In genomic region chr1:23574265-23574754, GRCh38 we compare ENCODE assay signal across 15 cellular contexts. TPM values are rescaled to one million over a fixed set of nuclear protein-coding genes. Genes with fewer than 3 reads are reported as not detected.
A peak's percentile ranks its signal among the peaks of the same experiment; 100 is the strongest.
DNase-seq lines count a peak whose midpoint lies in the region; ATAC-seq and TF ChIP-seq lines count a peak whose summit lies in the region.
"Had no signal": no experiment of that assay in that cellular context is flagged by ENCODE, and none has a peak within 500 bp of the region (broad histone marks: within the 10 kb centered on the region; RNA-seq: fewer than 3 reads in every experiment).

No MANE protein-coding gene starts in this region.

- H3K36me3 Mint-ChIP-seq in naive thymus-derived CD8-positive, alpha-beta T cell: peaks cover 0 to 2% (median 0%) of the 10 kb centered on the region in 3 donors
- H3K36me3 Mint-ChIP-seq in naive thymus-derived CD4-positive, alpha-beta T cell: no peaks in the 10 kb centered on the region
- H3K36me3 Mint-ChIP-seq in CD4-positive, alpha-beta T cell (ENCODE audit: low read depth): no peaks in the 10 kb centered on the region

- TF ChIP-seq CTCF in GM12865 (IDR thresholded peaks at IDR 0.05; ENCODE audit: insufficient read depth, low read depth, low read length, missing control alignments): no peak
- no peak for TF ChIP-seq CTCF in OCI-LY1 (IDR thresholded peaks at IDR 0.05; ENCODE audit: low read length)
- no peak for TF ChIP-seq CTCF in CD4-positive, alpha-beta T cell (IDR thresholded peaks at IDR 0.05)

- H3K4me3 ChIP-seq in GM12865 (ENCODE audit: low read depth, low read length) (no peak overlapping the region), OCI-LY1 (ENCODE audit: low read depth, low read length, poor library complexity, severe bottlenecking) (no peak overlapping the region)
- H3K4me3 ChIP-seq in naive thymus-derived CD4-positive, alpha-beta T cell (ENCODE audit: low read length): no peak overlapping the region

- H3K27me3 ChIP-seq in OCI-LY1 (ENCODE audit: insufficient read depth, low read length): no peaks in the 10 kb centered on the region
- H3K27me3 ChIP-seq in naive thymus-derived CD4-positive, alpha-beta T cell (ENCODE audit: control insufficient read depth in 2 of 2, insufficient read depth in 2 of 2, low read length in 2 of 2): no peaks in the 10 kb centered on the region
- H3K27me3 ChIP-seq in CD4-positive, alpha-beta T cell (ENCODE audit: control insufficient read depth, insufficient read depth, low read length): peaks cover 2% of the 10 kb centered on the region

- H3K79me2 ChIP-seq in OCI-LY1 (ENCODE audit: insufficient read depth, low read length): no peaks in the 10 kb centered on the region

- H3K4me1 ChIP-seq in OCI-LY1 (ENCODE audit: insufficient read depth, low read length, severe bottlenecking): peaks cover 58% of the 10 kb centered on the region
- peaks cover 6 to 29% of the 10 kb centered on the region in 2 donors for H3K4me1 ChIP-seq in naive thymus-derived CD4-positive, alpha-beta T cell (ENCODE audit: control insufficient read depth in 2 of 2, insufficient read depth in 2 of 2, low read length in 2 of 2)

- H3K36me3 ChIP-seq in OCI-LY1 (ENCODE audit: insufficient read depth, low read length): no peaks in the 10 kb centered on the region
- no peaks in the 10 kb centered on the region for H3K36me3 ChIP-seq in naive thymus-derived CD4-positive, alpha-beta T cell (ENCODE audit: control insufficient read depth in 2 of 3, insufficient read depth in 3 of 3, low read length in 3 of 3)

- peak overlapping the region in 1 of 10 donors; percentile 29 for H3K4me3 Mint-ChIP-seq in naive thymus-derived CD8-positive, alpha-beta T cell
- H3K4me3 Mint-ChIP-seq in naive thymus-derived CD4-positive, alpha-beta T cell: no peak overlapping the region
- H3K4me3 Mint-ChIP-seq in CD4-positive, alpha-beta T cell: no peak overlapping the region
- H3K4me3 Mint-ChIP-seq: activated T-cell treated with anti-CD3 and anti-CD28 coated beads, Interleukin-2, amount 50 U/mL, for 24 hours had no signal

- intact Hi-C loops in naive thymus-derived CD4-positive, alpha-beta T cell (cut with micrococcal nuclease): no loop called here
- intact Hi-C loops in CD4-positive, alpha-beta T cell (cut with DNase I, micrococcal nuclease): no loop called here

- H4K20me1 ChIP-seq in OCI-LY1 (ENCODE audit: insufficient read depth, low read length): no peaks in the 10 kb centered on the region

- H3K9me3 ChIP-seq in OCI-LY1 (ENCODE audit: low read length): no peaks in the 10 kb centered on the region
- no peaks in the 10 kb centered on the region for H3K9me3 ChIP-seq in naive thymus-derived CD4-positive, alpha-beta T cell (ENCODE audit: control insufficient read depth in 2 of 3, low read length in 3 of 3)
- no peaks in the 10 kb centered on the region for H3K9me3 ChIP-seq in CD4-positive, alpha-beta T cell (ENCODE audit: control insufficient read depth, low read length)

- peak overlapping the region; percentile 93 for H3K27ac ChIP-seq in OCI-LY1 (ENCODE audit: low read depth, low read length, poor library complexity, severe bottlenecking)
- no peak overlapping the region for H3K27ac ChIP-seq in naive thymus-derived CD4-positive, alpha-beta T cell (ENCODE audit: low read depth, low read length)
- H3K27ac ChIP-seq in CD4-positive, alpha-beta T cell (ENCODE audit: low read depth, low read length): no peak overlapping the region

- no peak overlapping the region for H2AFZ ChIP-seq in OCI-LY1 (ENCODE audit: low read length)

- H3K4me1 Mint-ChIP-seq in naive thymus-derived CD8-positive, alpha-beta T cell: peaks cover 22 to 61% (median 59%) of the 10 kb centered on the region in 4 donors
- peaks cover 12 to 61% (median 44%) of the 10 kb centered on the region in 7 donors for H3K4me1 Mint-ChIP-seq in naive thymus-derived CD4-positive, alpha-beta T cell
- H3K4me1 Mint-ChIP-seq in CD4-positive, alpha-beta T cell (ENCODE audit: low read depth): peaks cover 41% of the 10 kb centered on the region

- H3K4me2 ChIP-seq in OCI-LY1 (ENCODE audit: low read length): peak overlapping the region; percentile 71; the same call in 1 of the 2 replicates

- H3K9ac ChIP-seq in OCI-LY1 (ENCODE audit: low read length): peak overlapping the region; percentile 68; the same call in 1 of the 2 replicates

- no peaks in the 10 kb centered on the region for H3K9me3 Mint-ChIP-seq in naive thymus-derived CD8-positive, alpha-beta T cell
- H3K9me3 Mint-ChIP-seq in naive thymus-derived CD4-positive, alpha-beta T cell: peaks cover 0 to 3% (median 0%) of the 10 kb centered on the region in 11 donors
- no peaks in the 10 kb centered on the region for H3K9me3 Mint-ChIP-seq in CD4-positive, alpha-beta T cell
- H3K9me3 Mint-ChIP-seq: activated T-cell treated with anti-CD3 and anti-CD28 coated beads, Interleukin-2, amount 50 U/mL, for 24 hours had no signal

- H3F3A ChIP-seq in OCI-LY1 (ENCODE audit: insufficient read depth, low read length): peaks cover 5% of the 10 kb centered on the region; the same call in 1 of the 2 replicates

- POLR2A ChIA-PET in naive thymus-derived CD8-positive, alpha-beta T cell (lab: Charles Lee): interaction anchor here (0.6 to 9.1 kb wide), 6 partner anchors 9 to 256 kb away, joined by 5 to 65 read pairs (median 28); partner anchors contain the start of gene ID3
- POLR2A ChIA-PET in naive thymus-derived CD4-positive, alpha-beta T cell (lab: Charles Lee): interaction anchor here (0.6 to 57.7 kb wide), 5 partner anchors 15 to 1414 kb away, joined by 3 to 1267 read pairs (median 4); partner anchors contain the start of gene ID3
- POLR2A ChIA-PET in CD4-positive, alpha-beta T cell (lab: Charles Lee): interaction anchor here (0.5 to 2.0 kb wide), 3 partner anchors 11 to 48 kb away, joined by 4 to 5 read pairs (median 4); no protein-coding TSS in a partner anchor

- peak; percentile 90 for DNase-seq in GM12865 (ENCODE audit: low read depth)
- DNase-seq in naive thymus-derived CD8-positive, alpha-beta T cell: peak in 2 of 10 donors; percentile 16 to 34
- no peak for DNase-seq in naive thymus-derived CD4-positive, alpha-beta T cell
- no peak for DNase-seq in activated CD4-positive, alpha-beta T cell treated with anti-CD3 and anti-CD28 coated beads for 1 hour
- DNase-seq in activated CD4-positive, alpha-beta T cell treated with anti-CD3 and anti-CD28 coated beads, Interleukin-2, amount 50 U/mL, for 4 hours: no peak
- DNase-seq in CD4-positive, alpha-beta T cell: no peak
- DNase-seq: activated T-cell treated with anti-CD3 and anti-CD28 coated beads, Interleukin-2, amount 50 U/mL, for 24 hours; effector CD4-positive, alpha-beta T cell; foreskin fibroblast; NCI-H2171 treated with DMSO at 0.1 percent for 48 hours; retina; stimulated activated CD4-positive, alpha-beta T cell treated with anti-CD3 and anti-CD28 coated beads, Interleukin-4, amount 100 ng/mL, for 24 hours; stimulated activated naive CD4-positive, alpha-beta T cell had no signal

- no peaks in the 10 kb centered on the region for H3K9me2 ChIP-seq in OCI-LY1 (ENCODE audit: low read depth, low read length)

- CTCF ChIA-PET in naive thymus-derived CD4-positive, alpha-beta T cell (lab: Charles Lee): no interaction called here
- CTCF ChIA-PET in CD4-positive, alpha-beta T cell (lab: Charles Lee): no interaction called here

- H3K27me3 Mint-ChIP-seq in naive thymus-derived CD8-positive, alpha-beta T cell: peaks cover 0 to 1% (median 0%) of the 10 kb centered on the region in 5 donors
- H3K27me3 Mint-ChIP-seq in naive thymus-derived CD4-positive, alpha-beta T cell: peaks cover 0 to 18% (median 0%) of the 10 kb centered on the region in 5 donors
- H3K27me3 Mint-ChIP-seq in CD4-positive, alpha-beta T cell: no peaks in the 10 kb centered on the region

- H3K27ac Mint-ChIP-seq in naive thymus-derived CD8-positive, alpha-beta T cell: peak overlapping the region in 9 of 10 donors; percentile 54 to 87 (median 70)
- peak overlapping the region in 4 of 9 donors; percentile 5 to 78 (median 53) for H3K27ac Mint-ChIP-seq in naive thymus-derived CD4-positive, alpha-beta T cell
- H3K27ac Mint-ChIP-seq in CD4-positive, alpha-beta T cell: no peak overlapping the region
- H3K27ac Mint-ChIP-seq: activated T-cell treated with anti-CD3 and anti-CD28 coated beads, Interleukin-2, amount 50 U/mL, for 24 hours had no signal

- peak; percentile 46 for ATAC-seq in GM21825 (IDR thresholded peaks at IDR 0.05; ENCODE audit: unreplicated experiment)
- ATAC-seq in naive thymus-derived CD8-positive, alpha-beta T cell: peak; percentile 15 to 70
- no peak for ATAC-seq in naive thymus-derived CD4-positive, alpha-beta T cell
- no peak for ATAC-seq in CD4-positive, alpha-beta T cell (ENCODE audit: poor library complexity)

RNA-seq across cellular contexts. Expression of gene ID3, which starts 15.0 kb away (rescaled TPM):
- 10 to 100 TPM; 60.9 to 64.8 TPM for total RNA-seq in naive thymus-derived CD8-positive, alpha-beta T cell
- 1 to 10 TPM; 2.7 to 10.0 (median 4.6) TPM for polyA plus RNA-seq in naive thymus-derived CD8-positive, alpha-beta T cell
- total RNA-seq in naive thymus-derived CD4-positive, alpha-beta T cell: 10 to 100 TPM; 14.8 to 89.4 (median 34.1) TPM
- 10 to 100 TPM; 13.0 to 28.3 TPM for polyA plus RNA-seq in naive thymus-derived CD4-positive, alpha-beta T cell
- 10 to 100 TPM; 89.8 to 90.4 TPM for total RNA-seq in CD4-positive, alpha-beta T cell

RNA-seq across cellular contexts. Expression of gene E2F2, which starts 43.3 kb away (rescaled TPM):
- total RNA-seq in naive thymus-derived CD8-positive, alpha-beta T cell: under 1 TPM; 0.10 to 0.14 TPM
- polyA plus RNA-seq in naive thymus-derived CD8-positive, alpha-beta T cell: under 1 TPM in 2 of 3 donors, not detected in 1; 0.05 to 0.14 TPM
- 10 to 100 TPM in 1 of 5 experiments, 1 to 10 TPM in 1, under 1 TPM in 2, not detected in 1; 0.14 to 65.7 (median 2.5) TPM for total RNA-seq in naive thymus-derived CD4-positive, alpha-beta T cell
- not detected for polyA plus RNA-seq in naive thymus-derived CD4-positive, alpha-beta T cell
- under 1 TPM; 0.50 to 0.69 TPM for total RNA-seq in CD4-positive, alpha-beta T cell

Comparison
In these comparisons a context has a peak if more than half of its experiments do, and no peak if none do; other contexts are left out.
1. ATAC-seq: peak in GM21825 (single experiment) and naive thymus-derived CD8-positive, alpha-beta T cell (2 of 2); none in naive thymus-derived CD4-positive, alpha-beta T cell (single experiment) and CD4-positive, alpha-beta T cell (single experiment).